8 cellular contexts compared by ENCODE assay signal in genomic region chr16:2639071-2640063, GRCh38. TPM values are rescaled to one million over a fixed set of nuclear protein-coding genes. Genes with fewer than 3 reads are reported as not detected.
A peak's percentile ranks its signal among the peaks of the same experiment; 100 is the strongest.
DNase-seq lines count a peak whose midpoint lies in the region; ATAC-seq and TF ChIP-seq lines count a peak whose summit lies in the region.
"Not testable (repeated sequence)": the region's sequence is repeated elsewhere in the genome, so short reads cannot be mapped to it uniquely, and the experiment has no call there.

No MANE protein-coding gene starts in this region.

- not testable (repeated sequence) for H3K4me1 ChIP-seq in BE2C

- not testable (repeated sequence) for H3K36me3 Mint-ChIP-seq in activated CD4-positive, alpha-beta memory T cell treated with anti-CD3 and anti-CD28 coated beads for 36 hours; nephron progenitor cell (ENCODE audit: low read depth)

- not testable (repeated sequence) for H3K9me3 ChIP-seq in BE2C

- DNase-seq in BE2C (peak; percentile 75), Right ventricle myocardium inferior (ENCODE audit: missing footprints) (peak; percentile 39), nephron progenitor cell (peak; percentile 39)
- DNase-seq in NB4 (ENCODE audit: low read depth), result not testable (repeated sequence)
- DNase-seq in activated CD4-positive, alpha-beta memory T cell treated with anti-CD3 and anti-CD28 coated beads for 36 hours, result peak; percentile 83
- peak; percentile 65 for DNase-seq in activated naive CD4-positive, alpha-beta T cell treated with anti-CD3 and anti-CD28 coated beads, Interleukin-2, amount 50 U/mL, for 16 hours
- DNase-seq in stimulated activated CD4-positive, alpha-beta T cell treated with anti-CD3 and anti-CD28 coated beads, TNF-alpha, amount 100 ng/mL, for 48 hours (ENCODE audit: low read depth in 3 of 3), result peak; percentile 29 to 47 (median 36)

- POLR2A ChIA-PET in activated CD4-positive, alpha-beta memory T cell treated with anti-CD3 and anti-CD28 coated beads for 36 hours (lab: Charles Lee), result not testable (repeated sequence)

- ATAC-seq in GM18870 (IDR thresholded peaks at IDR 0.05; ENCODE audit: unreplicated experiment), result peak; percentile 59
- ATAC-seq in Right ventricle myocardium inferior, result peak; percentile 62

- H3K27me3 Mint-ChIP-seq in activated CD4-positive, alpha-beta memory T cell treated with anti-CD3 and anti-CD28 coated beads for 36 hours; nephron progenitor cell (ENCODE audit: low read depth, poor library complexity): not testable (repeated sequence)

- not testable (repeated sequence) for H3K9me3 Mint-ChIP-seq in activated CD4-positive, alpha-beta memory T cell treated with anti-CD3 and anti-CD28 coated beads for 36 hours; nephron progenitor cell

- H3K36me3 ChIP-seq in BE2C, result not testable (repeated sequence)

- CTCF ChIA-PET in activated CD4-positive, alpha-beta memory T cell treated with anti-CD3 and anti-CD28 coated beads for 36 hours (lab: Charles Lee), result not testable (repeated sequence)

- peak; percentile 27 for TF ChIP-seq CTCF in BE2C (IDR thresholded peaks at IDR 0.05; ENCODE audit: low read depth, low read length)
- peak; percentile 5 for TF ChIP-seq CTCF in NB4 (IDR thresholded peaks at IDR 0.05; ENCODE audit: low read depth, low read length)
- not testable (repeated sequence) for TF ChIP-seq CTCF in nephron progenitor cell (IDR thresholded peaks at IDR 0.05)

- TF ChIP-seq POLR2A in NB4 (IDR thresholded peaks at IDR 0.05; ENCODE audit: extremely low read depth, insufficient read length), result not testable (repeated sequence)

- H3K27me3 ChIP-seq in BE2C, result not testable (repeated sequence)

- not testable (repeated sequence) for H3K4me3 ChIP-seq in BE2C (ENCODE audit: low read depth, low read length); NB4 (ENCODE audit: low read depth, low read length)

- H3K27ac Mint-ChIP-seq in activated CD4-positive, alpha-beta memory T cell treated with anti-CD3 and anti-CD28 coated beads for 36 hours; nephron progenitor cell: not testable (repeated sequence)

- intact Hi-C loops in activated CD4-positive, alpha-beta memory T cell treated with anti-CD3 and anti-CD28 coated beads for 36 hours (cut with micrococcal nuclease); Right ventricle myocardium inferior (cut with DNase I): not testable (repeated sequence)

- H3K4me1 Mint-ChIP-seq in activated CD4-positive, alpha-beta memory T cell treated with anti-CD3 and anti-CD28 coated beads for 36 hours (ENCODE audit: low read depth); nephron progenitor cell: not testable (repeated sequence)

- not testable (repeated sequence) for H3K4me3 Mint-ChIP-seq in activated CD4-positive, alpha-beta memory T cell treated with anti-CD3 and anti-CD28 coated beads for 36 hours; nephron progenitor cell

RNA-seq across cellular contexts. Expression of gene KCTD5, which starts 43.0 kb away (rescaled TPM):
- polyA plus RNA-seq in BE2C (2012; ENCODE audit: insufficient read depth, insufficient read length, low read depth), result 106 TPM
- total RNA-seq in activated CD4-positive, alpha-beta memory T cell treated with anti-CD3 and anti-CD28 coated beads for 36 hours, result 10 to 100 TPM; 61.8 to 62.7 TPM
- total RNA-seq in Right ventricle myocardium inferior, result 10.5 TPM
